Comparison of ENCODE assay signal across 25 cellular contexts in the genomic region with DNA sequence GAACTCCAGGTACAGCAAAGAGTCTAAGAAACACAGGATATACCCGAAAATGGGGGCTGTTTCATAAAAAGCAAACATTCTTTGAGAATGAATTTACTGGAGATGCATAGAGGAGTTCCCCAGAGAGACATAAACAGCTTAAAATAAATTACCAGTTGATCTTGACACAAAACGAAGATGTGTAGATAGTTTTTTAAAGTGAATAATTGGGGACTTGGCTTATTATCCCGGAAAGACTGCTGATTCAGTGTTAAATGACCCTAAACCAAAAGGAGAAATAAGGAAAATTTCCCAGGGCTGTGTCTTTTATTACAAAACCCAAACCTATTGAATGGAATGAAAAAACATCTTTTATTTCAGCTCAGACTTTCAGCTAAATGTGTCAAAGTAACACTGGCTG.
A peak's percentile ranks its signal among the peaks of the same experiment; 100 is the strongest.
DNase-seq lines count a peak whose midpoint lies in the region; ATAC-seq and TF ChIP-seq lines count a peak whose summit lies in the region.
"Had no signal": no experiment of that assay in that cellular context is flagged by ENCODE, and none has a peak within 500 bp of the region (broad histone marks: within the 10 kb centered on the region; RNA-seq: fewer than 3 reads in every experiment).

No MANE protein-coding gene starts in this region.

- H2BK5ac ChIP-seq in neuronal stem cell (ENCODE audit: low read length), result no peak overlapping the region

- H3K4ac ChIP-seq in neuronal stem cell (ENCODE audit: low read length), result no peak overlapping the region

- H3K4me2 ChIP-seq in GM23248 (ENCODE audit: unreplicated experiment), result peak overlapping the region; percentile 20
- H3K4me2 ChIP-seq in neuronal stem cell (ENCODE audit: insufficient read depth, low read length, poor library complexity, severe bottlenecking), result no peak overlapping the region
- H3K4me2 ChIP-seq: BLaER1 treated with 17β-estradiol and CSF1 and Interleukin-3, amounts not matched to agents 10 nM and 100 nM had no signal

- no peaks in the 10 kb centered on the region for H3K9me2 ChIP-seq in GM23248 (ENCODE audit: insufficient read depth)

- CTCF ChIA-PET in A673 (lab: Charles Lee), result no interaction called here

- no peaks in the 10 kb centered on the region for H3K79me1 ChIP-seq in neuronal stem cell (ENCODE audit: low read depth, low read length)

- no TSS peak for BruUV-seq in A673 (replicated peaks; lab: Mats Ljungman, UMichigan)

- peak overlapping the region; percentile 43 for H2AFZ ChIP-seq in GM23248
- no peak overlapping the region for H2AFZ ChIP-seq in neuronal stem cell (ENCODE audit: low read length)

- H4K91ac ChIP-seq in neuronal stem cell (ENCODE audit: low read depth, low read length, poor library complexity), result no peak overlapping the region

- H3K27ac ChIP-seq in A673 (ENCODE audit: low read depth, low read length, poor library complexity, severe bottlenecking) (peak overlapping the region; percentile 38), GM23248 (0 out of 2 replicates have a peak overlapping the region, but pooled peaks have one; percentile 34), neuronal stem cell (replicated peaks; ENCODE audit: low read length) (no peak overlapping the region)
- H3K27ac ChIP-seq: BLaER1 treated with 17β-estradiol and CSF1 and Interleukin-3, amounts not matched to agents 10 nM and 100 nM; SK-N-MC had no signal

- POLR2A ChIA-PET in A673 (lab: Charles Lee; ENCODE audit: low non-redundant PET), result no interaction called here

- H3K9me3 ChIP-seq in A673 (ENCODE audit: low read depth, low read length, poor library complexity, severe bottlenecking), result peaks cover 10% of the 10 kb centered on the region
- H3K9me3 ChIP-seq in GM23248 (ENCODE audit: low read depth), result peaks cover 1% of the 10 kb centered on the region
- H3K9me3 ChIP-seq in neuronal stem cell (replicated peaks in 1 of 2; ENCODE audit: control insufficient read depth in 2 of 2, insufficient read depth in 1 of 2, low read depth in 1 of 2, low read length in 2 of 2), result peaks cover 0 to 3% of the 10 kb centered on the region in 2 donors

- no peak overlapping the region for H2BK12ac ChIP-seq in neuronal stem cell (ENCODE audit: low read length)

- H3K27me3 ChIP-seq in A673 (replicated peaks; ENCODE audit: insufficient read depth, low read depth, low read length, poor library complexity) (no peaks in the 10 kb centered on the region), GM23248 (replicated peaks; ENCODE audit: insufficient read depth) (no peaks in the 10 kb centered on the region), neuronal stem cell (ENCODE audit: control insufficient read depth in 3 of 3, insufficient read depth in 3 of 3, low read depth in 1 of 3, low read length in 3 of 3) (no peaks in the 10 kb centered on the region)
- H3K27me3 ChIP-seq: BLaER1 treated with 17β-estradiol and CSF1 and Interleukin-3, amounts not matched to agents 10 nM and 100 nM had no signal

- no peak overlapping the region for H3K18ac ChIP-seq in neuronal stem cell (ENCODE audit: low read length)

- H3K23ac ChIP-seq in neuronal stem cell (ENCODE audit: low read depth, low read length, poor library complexity), result no peak overlapping the region

- TF ChIP-seq CTCF in A673 (conservative IDR thresholded peaks at IDR 0.05; ENCODE audit: low read depth, low read length) (no peak), fibroblast of mammary gland (conservative IDR thresholded peaks at IDR 0.05; ENCODE audit: control insufficient read depth, insufficient read depth, low read depth, low read length) (no peak)

- H2BK15ac ChIP-seq in neuronal stem cell (ENCODE audit: low read length), result no peak overlapping the region

- ATAC-seq in HG03025 (IDR thresholded peaks at IDR 0.05; ENCODE audit: low FRiP score, unreplicated experiment), result no peak
- ATAC-seq: HCT116 had no signal

- no peaks in the 10 kb centered on the region for H3K79me2 ChIP-seq in GM23248 (ENCODE audit: insufficient read depth)

- H3K4me1 ChIP-seq in A673 (ENCODE audit: insufficient read depth, low read length, poor library complexity, severe bottlenecking), result peaks cover 23% of the 10 kb centered on the region
- H3K4me1 ChIP-seq in GM23248 (ENCODE audit: insufficient read depth), result peaks cover 18% of the 10 kb centered on the region
- peaks cover 0 to 5% of the 10 kb centered on the region in 2 donors for H3K4me1 ChIP-seq in neuronal stem cell (ENCODE audit: control insufficient read depth in 2 of 2, insufficient read depth in 1 of 2, low read depth in 1 of 2, low read length in 2 of 2)
- H3K4me1 ChIP-seq: BLaER1 treated with 17β-estradiol and CSF1 and Interleukin-3, amounts not matched to agents 10 nM and 100 nM had no signal

- 14 to 16% methylated on average over 3 of the region's 3 CpGs for WGBS in GM23248 (ENCODE audit: low coverage in 1 of 2, low lambda C conversion rate in 2 of 2, missing lambda C conversion rate in 2 of 2), 2 experiments
- WGBS in neuronal stem cell (ENCODE audit: extremely low coverage in 2 of 2, insufficient read length in 2 of 2, insufficient replicate concordance in 1 of 2), 2 donors, result no CpG with 5 or more reads among the region's 3 CpGs

- no peaks in the 10 kb centered on the region for H3K36me3 ChIP-seq in A673 (ENCODE audit: insufficient read depth, low read length, poor library complexity, severe bottlenecking)
- no peaks in the 10 kb centered on the region for H3K36me3 ChIP-seq in GM23248 (ENCODE audit: low read depth)
- peaks cover 0 to 2% of the 10 kb centered on the region in 2 donors for H3K36me3 ChIP-seq in neuronal stem cell (replicated peaks in 1 of 2; ENCODE audit: control insufficient read depth in 2 of 2, insufficient read depth in 2 of 2, low read length in 2 of 2)
- H3K36me3 ChIP-seq: BLaER1 treated with 17β-estradiol and CSF1 and Interleukin-3, amounts not matched to agents 10 nM and 100 nM had no signal

- DNase-seq in A673 (ENCODE audit: low spot score), result peak; percentile 93
- peak; percentile 42 for DNase-seq in GM23248
- peak; percentile 81 for DNase-seq in fibroblast of mammary gland (ENCODE audit: low read depth)
- peak; percentile 3 for DNase-seq in pons (ENCODE audit: low spot score)
- no peak for DNase-seq in activated CD4-positive, alpha-beta T cell treated with anti-CD3 and anti-CD28 coated beads for 48 hours
- DNase-seq in activated CD8-positive, alpha-beta memory T cell treated with anti-CD3 and anti-CD28 coated beads, Interleukin-2, amount 50 U/mL, for 4 hours, result no peak
- no peak for DNase-seq in neuronal stem cell (ENCODE audit: low spot score)
- DNase-seq: 8988T; AML-193; CD4-positive, alpha-beta T cell; COR-L47; DMS53; Karpas-422; NCI-H1092; NCI-H1417 treated with DMSO at 0.1 percent for 48 hours; NCI-H1694 treated with DMSO at 0.1 percent for 48 hours; NCI-H2081; NCI-H2227 treated with DMSO at 0.1 percent for 48 hours; NCI-H526 treated with DMSO at 0.1 percent for 48 hours; OCI-M1; SIG-M5 had no signal

- no peak overlapping the region for H2AK5ac ChIP-seq in neuronal stem cell (ENCODE audit: low read depth, low read length)

- H3F3A ChIP-seq in GM23248 (ENCODE audit: insufficient read depth), result 0 out of 2 replicates have a peak, but pooled peaks cover 17% of the 10 kb centered on the region

- H4K20me1 ChIP-seq in GM23248 (ENCODE audit: insufficient read depth), result no peaks in the 10 kb centered on the region
- H4K20me1 ChIP-seq: BLaER1 treated with 17β-estradiol and CSF1 and Interleukin-3, amounts not matched to agents 10 nM and 100 nM had no signal

- in situ Hi-C loops in GM23248 (cut with MboI), result no loop called here

- H4K8ac ChIP-seq in neuronal stem cell (ENCODE audit: low read depth, low read length), result no peak overlapping the region

- no peak overlapping the region for H3K4me3 ChIP-seq in A673 (ENCODE audit: low read depth, low read length, poor library complexity, severe bottlenecking)
- H3K4me3 ChIP-seq in GM23248, result no peak overlapping the region
- no peak overlapping the region for H3K4me3 ChIP-seq in fibroblast of mammary gland (ENCODE audit: control insufficient read depth, low read depth, low read length)
- H3K4me3 ChIP-seq in neuronal stem cell (ENCODE audit: low read length in 2 of 2), result no peak overlapping the region
- H3K4me3 ChIP-seq: BLaER1 treated with 17β-estradiol and CSF1 and Interleukin-3, amounts not matched to agents 10 nM and 100 nM; SK-N-MC had no signal

- intact Hi-C loops in A673 (cut with micrococcal nuclease; ENCODE audit: unreplicated experiment), result no loop called here

- H2BK120ac ChIP-seq in neuronal stem cell (ENCODE audit: low read depth, low read length), result no peak overlapping the region

- no peak overlapping the region for H3K14ac ChIP-seq in neuronal stem cell (ENCODE audit: low read length)

- H3K9ac ChIP-seq in GM23248 (no peak overlapping the region), neuronal stem cell (ENCODE audit: low read depth, low read length, poor library complexity) (no peak overlapping the region)
- H3K9ac ChIP-seq: BLaER1 treated with 17β-estradiol and CSF1 and Interleukin-3, amounts not matched to agents 10 nM and 100 nM had no signal

Comparison
In these comparisons a context has a peak if more than half of its experiments do, and no peak if none do; other contexts are left out.
1. DNase-seq: peak in A673 (single experiment), GM23248 (single experiment), fibroblast of mammary gland (single experiment) and pons (single experiment); none in activated CD4-positive, alpha-beta T cell treated with anti-CD3 and anti-CD28 coated beads for 48 hours (single experiment), activated CD8-positive, alpha-beta memory T cell treated with anti-CD3 and anti-CD28 coated beads, Interleukin-2, amount 50 U/mL, for 4 hours (single experiment) and neuronal stem cell (single experiment).